17 cellular contexts compared by ENCODE assay signal in the genomic region with DNA sequence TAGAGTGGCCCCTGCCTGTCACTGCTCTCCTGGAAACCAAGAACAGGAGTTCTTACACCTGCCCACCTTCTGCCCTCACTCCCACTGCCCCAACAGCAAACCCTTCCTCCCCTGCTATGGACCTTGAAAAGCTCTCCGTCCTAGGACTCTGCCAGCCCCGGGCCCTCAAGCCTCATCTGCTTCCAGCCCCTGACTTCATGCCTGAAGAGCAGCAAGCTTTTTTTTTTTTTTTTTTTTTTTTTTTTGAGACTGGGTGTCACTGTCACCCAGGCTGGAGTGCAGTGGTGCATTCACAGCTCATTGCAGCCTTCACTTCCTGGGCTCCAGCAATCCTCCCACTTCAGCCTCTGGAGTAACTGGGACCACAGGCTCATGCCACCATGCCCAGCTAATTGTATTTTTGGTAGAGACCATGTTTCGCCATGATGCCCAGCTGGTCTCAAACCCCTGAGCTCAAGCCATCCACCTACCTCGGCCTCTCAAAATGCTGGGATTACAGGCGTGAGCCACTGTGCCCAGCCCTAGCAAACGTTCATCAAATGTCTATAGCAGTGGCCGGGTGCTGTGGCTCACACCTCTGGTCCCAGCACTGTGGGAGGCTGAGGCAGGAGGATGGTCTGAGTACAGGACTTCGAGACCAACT. TPM values are rescaled to one million over a fixed set of nuclear protein-coding genes. Genes with fewer than 3 reads are reported as not detected.
A peak's percentile ranks its signal among the peaks of the same experiment; 100 is the strongest.
DNase-seq lines count a peak whose midpoint lies in the region; ATAC-seq and TF ChIP-seq lines count a peak whose summit lies in the region.
"Had no signal": no experiment of that assay in that cellular context is flagged by ENCODE, and none has a peak within 500 bp of the region (broad histone marks: within the 10 kb centered on the region; RNA-seq: fewer than 3 reads in every experiment).

No MANE protein-coding gene starts in this region.

- no peak for ATAC-seq in HCT116
- ATAC-seq: A549 had no signal

- no peaks in the 10 kb centered on the region for H3K9me3 Mint-ChIP-seq in activated CD4-positive, alpha-beta T cell treated with anti-CD3 and anti-CD28 coated beads, Interleukin-2, amount 10 ng/mL, durations not matched to agents 7 days and 5 days
- no peaks in the 10 kb centered on the region for H3K9me3 Mint-ChIP-seq in osteocyte (ENCODE audit: unreplicated experiment)
- no peaks in the 10 kb centered on the region for H3K9me3 Mint-ChIP-seq in activated T-helper 1 cell treated with anti-CD3 and anti-CD28 coated beads, Interleukin-12 subunit alpha, Interleukin-12 subunit beta, Interleukin-2, Interleukin-4 antibody, amounts not matched to agents 30 ng/mL and 10 ng/mL and 1 ng/mL, durations not matched to agents 14 hours and 24 hours and 36 hours

- CTCF ChIA-PET in activated CD4-positive, alpha-beta T cell treated with anti-CD3 and anti-CD28 coated beads, Interleukin-2, amount 10 ng/mL, durations not matched to agents 7 days and 5 days (lab: Charles Lee), result interaction anchor here (1.3 to 1.8 kb wide), 2 partner anchors 12 to 19 kb away, joined by 3 to 6 read pairs; no protein-coding TSS in a partner anchor
- CTCF ChIA-PET in HCT116 (lab: Charles Lee), result no interaction called here

- H3K27me3 ChIP-seq in HCT116 (ENCODE audit: insufficient read depth, low read length), result no peaks in the 10 kb centered on the region
- H3K27me3 ChIP-seq: brain microvascular endothelial cell had no signal

- H2AFZ ChIP-seq in HCT116 (ENCODE audit: low read depth, low read length, poor library complexity, severe bottlenecking), result no peak overlapping the region

- DNase-seq in activated CD4-positive, alpha-beta T cell treated with anti-CD3 and anti-CD28 coated beads, Interleukin-2, amount 10 ng/mL, durations not matched to agents 7 days and 5 days, result no peak
- no peak for DNase-seq in activated CD4-positive, alpha-beta T cell treated with anti-CD3 and anti-CD28 coated beads, Interleukin-2, amount 50 U/mL, for 48 hours
- DNase-seq in HCT116 (ENCODE audit: low read depth, low spot score) (no peak), caudate nucleus (lab: John Stamatoyannopoulos, UW) (no peak), osteocyte (ENCODE audit: extremely low spot score, unreplicated experiment) (no peak), C1 segment of cervical spinal cord (lab: John Stamatoyannopoulos, UW) (no peak)
- no peak for DNase-seq in activated T-helper 1 cell treated with anti-CD3 and anti-CD28 coated beads, Interleukin-12 subunit alpha, Interleukin-12 subunit beta, Interleukin-2, Interleukin-4 antibody, amounts not matched to agents 30 ng/mL and 10 ng/mL and 1 ng/mL, durations not matched to agents 14 hours and 24 hours and 36 hours (ENCODE audit: low spot score)
- DNase-seq in activated CD4-positive, CD25-positive, alpha-beta regulatory T cell treated with anti-CD3 and anti-CD28 coated beads, Interleukin-2, amount 50 U/mL, for 72 hours, result no peak
- DNase-seq: brain microvascular endothelial cell, DMS79, HCEC 1CT, kidney glomerular epithelial cell, NCI-H1048, NCI-H446 treated with DMSO at 0.1 percent for 48 hours, OCI-M1 had no signal

- POLR2A ChIA-PET in activated CD4-positive, alpha-beta T cell treated with anti-CD3 and anti-CD28 coated beads, Interleukin-2, amount 10 ng/mL, durations not matched to agents 7 days and 5 days (lab: Charles Lee), result no interaction called here
- POLR2A ChIA-PET in HCT116 (lab: Charles Lee), result interaction anchor here (0.7 to 1.5 kb wide), 2 partner anchors 17 to 22 kb away, joined by 3 to 4 read pairs; a partner anchor contains a TSS

- no peaks in the 10 kb centered on the region for H3K9me3 ChIP-seq in HCT116 (ENCODE audit: control insufficient read depth in 1 of 2, insufficient read depth in 1 of 2, low read depth in 1 of 2, low read length in 2 of 2)
- H3K9me3 ChIP-seq: A549 had no signal

- H3K36me3 Mint-ChIP-seq in activated CD4-positive, alpha-beta T cell treated with anti-CD3 and anti-CD28 coated beads, Interleukin-2, amount 10 ng/mL, durations not matched to agents 7 days and 5 days (ENCODE audit: low read depth), result peaks cover 46% of the 10 kb centered on the region
- peaks cover 27% of the 10 kb centered on the region for H3K36me3 Mint-ChIP-seq in osteocyte (ENCODE audit: unreplicated experiment)
- peaks cover 36% of the 10 kb centered on the region for H3K36me3 Mint-ChIP-seq in activated T-helper 1 cell treated with anti-CD3 and anti-CD28 coated beads, Interleukin-12 subunit alpha, Interleukin-12 subunit beta, Interleukin-2, Interleukin-4 antibody, amounts not matched to agents 30 ng/mL and 10 ng/mL and 1 ng/mL, durations not matched to agents 14 hours and 24 hours and 36 hours (ENCODE audit: low read depth)

- TF ChIP-seq RAD21 in HCT116 (IDR thresholded peaks at IDR 0.05; ENCODE audit: low read depth), result no peak

- no peaks in the 10 kb centered on the region for H4K20me1 ChIP-seq in HCT116 (ENCODE audit: insufficient read depth)

- no peak for TF ChIP-seq CTCF in HCT116 (IDR thresholded peaks at IDR 0.05 in 2 of 3, conservative IDR thresholded peaks at IDR 0.05 in 1 of 3; ENCODE audit: borderline replicate concordance in 1 of 3, insufficient read depth in 1 of 3, low read depth in 2 of 3, low read length in 2 of 3)
- TF ChIP-seq CTCF in osteocyte (IDR thresholded peaks at IDR 0.05), result no peak

- peaks cover 48% of the 10 kb centered on the region for H3K4me1 Mint-ChIP-seq in activated CD4-positive, alpha-beta T cell treated with anti-CD3 and anti-CD28 coated beads, Interleukin-2, amount 10 ng/mL, durations not matched to agents 7 days and 5 days
- H3K4me1 Mint-ChIP-seq in osteocyte (ENCODE audit: unreplicated experiment), result peaks cover 14% of the 10 kb centered on the region
- peaks cover 25% of the 10 kb centered on the region for H3K4me1 Mint-ChIP-seq in activated T-helper 1 cell treated with anti-CD3 and anti-CD28 coated beads, Interleukin-12 subunit alpha, Interleukin-12 subunit beta, Interleukin-2, Interleukin-4 antibody, amounts not matched to agents 30 ng/mL and 10 ng/mL and 1 ng/mL, durations not matched to agents 14 hours and 24 hours and 36 hours (ENCODE audit: low read depth)

- no peak overlapping the region for H3K4me3 Mint-ChIP-seq in activated CD4-positive, alpha-beta T cell treated with anti-CD3 and anti-CD28 coated beads, Interleukin-2, amount 10 ng/mL, durations not matched to agents 7 days and 5 days
- H3K4me3 Mint-ChIP-seq in osteocyte (ENCODE audit: unreplicated experiment), result no peak overlapping the region
- no peak overlapping the region for H3K4me3 Mint-ChIP-seq in activated T-helper 1 cell treated with anti-CD3 and anti-CD28 coated beads, Interleukin-12 subunit alpha, Interleukin-12 subunit beta, Interleukin-2, Interleukin-4 antibody, amounts not matched to agents 30 ng/mL and 10 ng/mL and 1 ng/mL, durations not matched to agents 14 hours and 24 hours and 36 hours

- no peak overlapping the region for H3K4me2 ChIP-seq in HCT116 (ENCODE audit: low read length)
- H3K4me2 ChIP-seq: A549 had no signal

- peak overlapping the region; percentile 65 for H3K27ac Mint-ChIP-seq in activated CD4-positive, alpha-beta T cell treated with anti-CD3 and anti-CD28 coated beads, Interleukin-2, amount 10 ng/mL, durations not matched to agents 7 days and 5 days
- H3K27ac Mint-ChIP-seq in osteocyte (ENCODE audit: unreplicated experiment), result peak overlapping the region; percentile 60
- no peak overlapping the region for H3K27ac Mint-ChIP-seq in activated T-helper 1 cell treated with anti-CD3 and anti-CD28 coated beads, Interleukin-12 subunit alpha, Interleukin-12 subunit beta, Interleukin-2, Interleukin-4 antibody, amounts not matched to agents 30 ng/mL and 10 ng/mL and 1 ng/mL, durations not matched to agents 14 hours and 24 hours and 36 hours

- TF ChIP-seq POLR2A in HCT116 (IDR thresholded peaks at IDR 0.05; ENCODE audit: borderline replicate concordance, extremely low read depth, insufficient read depth, insufficient read length), result no peak

- no peak overlapping the region for H3K27ac ChIP-seq in HCT116 (ENCODE audit: low read depth, low read length)
- H3K27ac ChIP-seq in caudate nucleus (ENCODE audit: low read depth, low read length), result peak overlapping the region; percentile 83
- H3K27ac ChIP-seq: brain microvascular endothelial cell had no signal

- no peaks in the 10 kb centered on the region; a peak in 1 of 4 replicates for H3K4me1 ChIP-seq in HCT116 (ENCODE audit: control insufficient read depth in 1 of 2, insufficient read depth in 2 of 2, low read length in 2 of 2)

- no peak overlapping the region for H3K9ac ChIP-seq in HCT116 (ENCODE audit: low read length)

- peaks cover 9% of the 10 kb centered on the region; the same call in 1 of the 2 replicates for H3K79me2 ChIP-seq in HCT116 (ENCODE audit: insufficient read depth, low read length)

- RAD21 ChIA-PET in HCT116 (lab: Charles Lee; ENCODE audit: low non-redundant PET in 1 of 2, low total read pairs in 2 of 2, uncharacterized antibody in 2 of 2, unreplicated experiment in 2 of 2), result no interaction called here

- peaks cover 28 to 59% of the 10 kb centered on the region in 2 experiments; a peak in 3 of 4 replicates for H3K36me3 ChIP-seq in HCT116 (ENCODE audit: control insufficient read depth in 1 of 2, insufficient read depth in 2 of 2, low read length in 2 of 2)

- intact Hi-C loops in HCT116 (cut with micrococcal nuclease), result no loop called here
- intact Hi-C loops in activated T-helper 1 cell treated with anti-CD3 and anti-CD28 coated beads, Interleukin-12 subunit alpha, Interleukin-12 subunit beta, Interleukin-2, Interleukin-4 antibody, amounts not matched to agents 30 ng/mL and 10 ng/mL and 1 ng/mL, durations not matched to agents 14 hours and 24 hours and 36 hours (cut with micrococcal nuclease), result no loop called here

- BruUV-seq in HCT116 (replicated peaks; lab: Mats Ljungman, UMichigan), result no TSS peak

- H3K4me3 ChIP-seq in HCT116 (replicated peaks in 1 of 2; ENCODE audit: low read depth in 1 of 2, low read length in 2 of 2), result no peak overlapping the region
- H3K4me3 ChIP-seq: A549 had no signal

- no peaks in the 10 kb centered on the region for H3K9me2 ChIP-seq in HCT116 (ENCODE audit: insufficient read depth)

- H3K27me3 Mint-ChIP-seq in activated CD4-positive, alpha-beta T cell treated with anti-CD3 and anti-CD28 coated beads, Interleukin-2, amount 10 ng/mL, durations not matched to agents 7 days and 5 days, result no peaks in the 10 kb centered on the region
- H3K27me3 Mint-ChIP-seq in osteocyte (ENCODE audit: unreplicated experiment), result no peaks in the 10 kb centered on the region
- H3K27me3 Mint-ChIP-seq in activated T-helper 1 cell treated with anti-CD3 and anti-CD28 coated beads, Interleukin-12 subunit alpha, Interleukin-12 subunit beta, Interleukin-2, Interleukin-4 antibody, amounts not matched to agents 30 ng/mL and 10 ng/mL and 1 ng/mL, durations not matched to agents 14 hours and 24 hours and 36 hours (ENCODE audit: insufficient read depth), result no peaks in the 10 kb centered on the region

RNA-seq across cellular contexts. Expression of a gene that starts 16.9 kb away (rescaled TPM):
- total RNA-seq in activated CD4-positive, alpha-beta T cell treated with anti-CD3 and anti-CD28 coated beads, Interleukin-2, amount 10 ng/mL, durations not matched to agents 7 days and 5 days, result 100 to 1,000 TPM; 172 to 189 TPM
- total RNA-seq in HCT116 (2021; ENCODE audit: unreplicated experiment) (79.7 TPM), osteocyte (69.6 and 70.2 TPM in 2 replicates)
- 116 and 137 TPM in 2 replicates for polyA plus RNA-seq in HCT116 (2012)
- 79.4 and 80.5 TPM in 2 replicates for total RNA-seq in activated T-helper 1 cell treated with anti-CD3 and anti-CD28 coated beads, Interleukin-12 subunit alpha, Interleukin-12 subunit beta, Interleukin-2, Interleukin-4 antibody, amounts not matched to agents 30 ng/mL and 10 ng/mL and 1 ng/mL, durations not matched to agents 14 hours and 24 hours and 36 hours

RNA-seq across cellular contexts. Expression of a gene that starts 30.3 kb away (rescaled TPM):
- total RNA-seq in activated CD4-positive, alpha-beta T cell treated with anti-CD3 and anti-CD28 coated beads, Interleukin-2, amount 10 ng/mL, durations not matched to agents 7 days and 5 days, result not detected
- total RNA-seq in HCT116 (2021; ENCODE audit: unreplicated experiment) (not detected), osteocyte (not detected in 2 replicates)
- not detected in 2 replicates for polyA plus RNA-seq in HCT116 (2012)
- not detected in 2 replicates for total RNA-seq in activated T-helper 1 cell treated with anti-CD3 and anti-CD28 coated beads, Interleukin-12 subunit alpha, Interleukin-12 subunit beta, Interleukin-2, Interleukin-4 antibody, amounts not matched to agents 30 ng/mL and 10 ng/mL and 1 ng/mL, durations not matched to agents 14 hours and 24 hours and 36 hours
- total RNA-seq: urinary bladder had no signal
- polyA plus RNA-seq: A549, urinary bladder had no signal

RNA-seq across cellular contexts. Expression of a gene that starts 54.2 kb away (rescaled TPM):
- total RNA-seq in activated CD4-positive, alpha-beta T cell treated with anti-CD3 and anti-CD28 coated beads, Interleukin-2, amount 10 ng/mL, durations not matched to agents 7 days and 5 days, result 10 to 100 TPM; 37.0 to 38.9 TPM
- 53.3 TPM for total RNA-seq in HCT116 (2021; ENCODE audit: unreplicated experiment)
- 21.7 and 22.6 TPM in 2 replicates for polyA plus RNA-seq in HCT116 (2012)
- total RNA-seq in osteocyte, result 42.9 and 45.3 TPM in 2 replicates
- total RNA-seq in activated T-helper 1 cell treated with anti-CD3 and anti-CD28 coated beads, Interleukin-12 subunit alpha, Interleukin-12 subunit beta, Interleukin-2, Interleukin-4 antibody, amounts not matched to agents 30 ng/mL and 10 ng/mL and 1 ng/mL, durations not matched to agents 14 hours and 24 hours and 36 hours, result 82.9 and 88.7 TPM in 2 replicates

RNA-seq across cellular contexts. Expression of a gene that starts 54.4 kb away (rescaled TPM):
- 10 to 100 TPM; 10.1 to 11.1 TPM for total RNA-seq in activated CD4-positive, alpha-beta T cell treated with anti-CD3 and anti-CD28 coated beads, Interleukin-2, amount 10 ng/mL, durations not matched to agents 7 days and 5 days
- total RNA-seq in HCT116 (2021; ENCODE audit: unreplicated experiment), result 14.0 TPM
- 12.5 and 13.2 TPM in 2 replicates for polyA plus RNA-seq in HCT116 (2012)
- total RNA-seq in osteocyte, result 11.9 and 12.1 TPM in 2 replicates
- 16.9 and 19.0 TPM in 2 replicates for total RNA-seq in activated T-helper 1 cell treated with anti-CD3 and anti-CD28 coated beads, Interleukin-12 subunit alpha, Interleukin-12 subunit beta, Interleukin-2, Interleukin-4 antibody, amounts not matched to agents 30 ng/mL and 10 ng/mL and 1 ng/mL, durations not matched to agents 14 hours and 24 hours and 36 hours
